7 cellular contexts compared by ENCODE assay signal in the genomic region with DNA sequence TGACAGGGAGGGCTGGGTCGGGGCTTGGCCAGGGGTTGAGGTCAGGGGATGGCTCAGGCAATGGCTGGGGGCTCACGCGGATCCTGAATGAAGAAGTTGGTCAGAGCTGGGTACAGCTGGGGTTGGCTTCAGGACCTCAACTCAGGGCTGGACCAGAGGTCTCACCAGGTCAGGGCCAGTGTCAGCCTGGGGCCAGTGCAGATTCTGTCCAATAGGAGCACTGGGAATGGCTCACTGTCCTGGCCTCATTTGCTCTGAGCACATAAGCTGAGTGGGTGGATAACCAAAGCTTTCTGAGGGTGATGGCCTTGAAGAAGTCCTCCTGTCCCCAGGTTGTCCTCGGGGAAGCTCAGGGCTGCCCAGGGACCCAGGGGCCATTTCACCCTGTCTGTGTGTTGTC.
"Had no signal": no experiment of that assay in that cellular context is flagged by ENCODE, and none has a peak within 500 bp of the region (broad histone marks: within the 10 kb centered on the region; RNA-seq: fewer than 3 reads in every experiment).

No MANE protein-coding gene starts in this region.

- H3K27ac ChIP-seq: HL-60 had no signal

- H3K9me3 ChIP-seq: HAP-1 had no signal

- H3K4me3 ChIP-seq: GM23338, HAP-1 had no signal

- H3K4me2 ChIP-seq: GM23338 had no signal

- H3K36me3 ChIP-seq: HAP-1 had no signal

- H3K4me1 ChIP-seq: HAP-1 had no signal

- H2AFZ ChIP-seq: GM23338 had no signal

- DNase-seq: H7, HFFc6 had no signal

- ATAC-seq: GM23338, HCT116, HepG2 had no signal
